8 cellular contexts compared by ENCODE assay signal in the genomic region with DNA sequence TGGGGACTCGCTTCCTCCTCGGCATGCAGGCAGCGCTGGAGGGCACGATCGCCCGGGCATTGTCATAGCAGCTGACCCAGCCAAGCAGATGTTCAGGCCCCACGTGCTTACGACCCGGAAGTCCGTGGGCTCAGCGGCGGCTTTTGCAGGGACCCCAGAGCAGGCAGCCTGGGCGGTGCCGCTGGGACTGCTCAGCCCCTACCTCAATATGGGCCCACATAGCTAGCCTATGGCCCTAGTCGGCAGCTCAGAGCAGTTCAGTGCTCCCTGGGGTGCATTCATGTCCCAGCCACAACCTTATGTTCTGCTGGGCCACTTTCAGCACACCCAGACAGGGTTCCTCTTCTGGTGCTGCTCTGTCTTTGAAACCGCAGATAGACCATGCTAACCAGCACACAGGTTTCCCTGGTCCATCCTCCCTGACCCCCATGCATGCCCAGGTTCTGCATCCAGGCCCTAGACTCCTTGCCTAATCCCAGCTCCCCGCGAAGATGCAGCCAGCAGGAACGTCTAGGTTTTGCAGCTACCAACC. TPM values are rescaled to one million over a fixed set of nuclear protein-coding genes. Genes with fewer than 3 reads are reported as not detected.
DNase-seq lines count a peak whose midpoint lies in the region; ATAC-seq and TF ChIP-seq lines count a peak whose summit lies in the region.

No MANE protein-coding gene starts in this region.

- peak; percentile 92 for ATAC-seq in HG02571 (IDR thresholded peaks at IDR 0.05; ENCODE audit: unreplicated experiment)

- no peaks in the 10 kb centered on the region for H3K36me3 ChIP-seq in left ventricle myocardium inferior

- CTCF ChIA-PET in activated naive CD4-positive, alpha-beta T cell treated with anti-CD3 and anti-CD28 coated beads, Interleukin-2, amount 10 ng/mL, durations not matched to agents 7 days and 5 days (lab: Charles Lee), result interaction anchor here (0.9 to 2.0 kb wide), 3 partner anchors 11 to 158 kb away, joined by 3 to 8 read pairs (median 4); no protein-coding TSS in a partner anchor

- no peaks in the 10 kb centered on the region for H3K9me3 ChIP-seq in left ventricle myocardium inferior (replicated peaks)

- H3K27me3 Mint-ChIP-seq in activated naive CD4-positive, alpha-beta T cell treated with anti-CD3 and anti-CD28 coated beads, Interleukin-2, amount 10 ng/mL, durations not matched to agents 7 days and 5 days, result peaks cover 12% of the 10 kb centered on the region

- no peaks in the 10 kb centered on the region for H3K27me3 ChIP-seq in left ventricle myocardium inferior (ENCODE audit: low read depth)

- intact Hi-C loops in left ventricle myocardium inferior (cut with micrococcal nuclease), result no loop called here

- TF ChIP-seq CTCF in left ventricle myocardium inferior (IDR thresholded peaks at IDR 0.05; ENCODE audit: borderline replicate concordance) (no peak), retinal pigment epithelial cell (conservative IDR thresholded peaks at IDR 0.05; ENCODE audit: low read depth, low read length) (no peak)

- H3K4me1 ChIP-seq in left ventricle myocardium inferior, result peaks cover 13% of the 10 kb centered on the region

- TF ChIP-seq POLR2A in GM15510 (IDR thresholded peaks at IDR 0.05; ENCODE audit: borderline replicate concordance, extremely low read depth, insufficient read length), result peak; percentile 72

- peaks cover 19% of the 10 kb centered on the region for H3K4me1 Mint-ChIP-seq in activated naive CD4-positive, alpha-beta T cell treated with anti-CD3 and anti-CD28 coated beads, Interleukin-2, amount 10 ng/mL, durations not matched to agents 7 days and 5 days

- no peaks in the 10 kb centered on the region for H3K9me3 Mint-ChIP-seq in activated naive CD4-positive, alpha-beta T cell treated with anti-CD3 and anti-CD28 coated beads, Interleukin-2, amount 10 ng/mL, durations not matched to agents 7 days and 5 days

- peak overlapping the region; percentile 79 for H3K27ac Mint-ChIP-seq in activated naive CD4-positive, alpha-beta T cell treated with anti-CD3 and anti-CD28 coated beads, Interleukin-2, amount 10 ng/mL, durations not matched to agents 7 days and 5 days

- H3K4me3 ChIP-seq in left ventricle myocardium inferior (peak overlapping the region; percentile 69), retinal pigment epithelial cell (ENCODE audit: low read length) (peak overlapping the region; percentile 37)

- peaks cover 4% of the 10 kb centered on the region for H3K36me3 Mint-ChIP-seq in activated naive CD4-positive, alpha-beta T cell treated with anti-CD3 and anti-CD28 coated beads, Interleukin-2, amount 10 ng/mL, durations not matched to agents 7 days and 5 days

- DNase-seq in NOMO-1 treated with dmso at 0.1 percent for 144 hours (lab: John Stamatoyannopoulos, UW; ENCODE audit: unreplicated experiment), result peak; percentile 83
- DNase-seq in activated naive CD4-positive, alpha-beta T cell treated with anti-CD3 and anti-CD28 coated beads, Interleukin-2, amount 10 ng/mL, durations not matched to agents 7 days and 5 days, result peak; percentile 77
- DNase-seq in left ventricle myocardium inferior, result peak; percentile 72
- DNase-seq in retinal pigment epithelial cell (ENCODE audit: low read depth), result no peak
- DNase-seq in inferior parietal cortex (ENCODE audit: extremely low spot score), result no peak
- DNase-seq in amniotic stem cell (lab: John Stamatoyannopoulos, UW), result no peak

- H3K4me3 Mint-ChIP-seq in activated naive CD4-positive, alpha-beta T cell treated with anti-CD3 and anti-CD28 coated beads, Interleukin-2, amount 10 ng/mL, durations not matched to agents 7 days and 5 days, result peak overlapping the region; percentile 75

- H3K27ac ChIP-seq in left ventricle myocardium inferior (replicated peaks), result peak overlapping the region; percentile 57

RNA-seq across cellular contexts. Expression of gene EIF4A2, which starts 10.4 kb away (rescaled TPM):
- total RNA-seq in left ventricle myocardium inferior, result 468 TPM

RNA-seq across cellular contexts. Expression of gene RFC4, which starts 33.3 kb away (rescaled TPM):
- 9.6 TPM for total RNA-seq in left ventricle myocardium inferior

RNA-seq across cellular contexts. Expression of gene KNG1, which starts 55.8 kb away (rescaled TPM):
- 0.14 TPM for total RNA-seq in left ventricle myocardium inferior

Comparison
In these comparisons a context has a peak if more than half of its experiments do, and no peak if none do; other contexts are left out.
1. DNase-seq: peak in NOMO-1 treated with dmso at 0.1 percent for 144 hours (single experiment), activated naive CD4-positive, alpha-beta T cell treated with anti-CD3 and anti-CD28 coated beads, Interleukin-2, amount 10 ng/mL, durations not matched to agents 7 days and 5 days (single experiment) and left ventricle myocardium inferior (single experiment); none in retinal pigment epithelial cell (single experiment), inferior parietal cortex (single experiment) and amniotic stem cell (single experiment).